3 cellular contexts compared by ENCODE assay signal in genomic region chr5:178605788-178606187, GRCh38.
TF ChIP-seq lines count a peak whose summit lies in the region.

No MANE protein-coding gene starts in this region.

TF ChIP-seq in liver, 16 proteins besides CTCF, POLR2A, EP300 and RAD21:
- TF ChIP-seq RXRA (IDR thresholded peaks at IDR 0.05) (peak in 1 of 2 donors; percentile 41), HNF4A (conservative IDR thresholded peaks at IDR 0.05) (peak; percentile 53 to 74), FOXA2 (IDR thresholded peaks at IDR 0.05) (no peak)

TF ChIP-seq in HepG2, 621 proteins besides CTCF, POLR2A, EP300 and RAD21:
- TF ChIP-seq SRSF4 (IDR thresholded peaks at IDR 0.05; ENCODE audit: low read depth, low read length, poor library complexity, severe bottlenecking) (no peak), ISX (CRISPR knock-in tag; conservative IDR thresholded peaks at IDR 0.05) (no peak), ZNF276 (CRISPR knock-in tag; IDR thresholded peaks at IDR 0.05; ENCODE audit: low read depth) (no peak), PBX2 (CRISPR knock-in tag; IDR thresholded peaks at IDR 0.05) (no peak), JARID2 (CRISPR knock-in tag; IDR thresholded peaks at IDR 0.05; ENCODE audit: insufficient replicate concordance) (no peak), ZNF850 (CRISPR knock-in tag; conservative IDR thresholded peaks at IDR 0.05) (no peak), KAT8 (CRISPR knock-in tag; IDR thresholded peaks at IDR 0.05) (no peak), ARID2 (CRISPR knock-in tag; IDR thresholded peaks at IDR 0.05; ENCODE audit: borderline replicate concordance) (no peak), MIER2 (CRISPR knock-in tag; IDR thresholded peaks at IDR 0.05) (no peak), MTA3 (CRISPR knock-in tag; IDR thresholded peaks at IDR 0.05) (no peak), PLRG1 (conservative IDR thresholded peaks at IDR 0.05) (no peak), ZFP36 (IDR thresholded peaks at IDR 0.05; ENCODE audit: borderline replicate concordance, low read depth, low read length, partially characterized antibody) (no peak), ZBTB38 (CRISPR knock-in tag; IDR thresholded peaks at IDR 0.05) (no peak), ATF7 (IDR thresholded peaks at IDR 0.05) (no peak), ATF7 (CRISPR knock-in tag; IDR thresholded peaks at IDR 0.05) (no peak), NFE2 (CRISPR knock-in tag; IDR thresholded peaks at IDR 0.05) (no peak), NFRKB (IDR thresholded peaks at IDR 0.05) (no peak)

TF ChIP-seq in GM12878, 131 proteins besides CTCF, POLR2A, EP300 and RAD21:
- TF ChIP-seq MLLT1 (IDR thresholded peaks at IDR 0.05) (no peak), YY1 (IDR thresholded peaks at IDR 0.05; ENCODE audit: low read depth, low read length) (no peak), ESRRA (IDR thresholded peaks at IDR 0.05; ENCODE audit: low read length) (no peak), ASH2L (IDR thresholded peaks at IDR 0.05; ENCODE audit: borderline replicate concordance, low read depth) (no peak), SMARCA5 (IDR thresholded peaks at IDR 0.05) (no peak), TCF7 (IDR thresholded peaks at IDR 0.05; ENCODE audit: borderline replicate concordance) (no peak), BMI1 (IDR thresholded peaks at IDR 0.05; ENCODE audit: borderline replicate concordance) (no peak), NR2C1 (IDR thresholded peaks at IDR 0.05) (no peak), EZH2 (IDR thresholded peaks at IDR 0.05; ENCODE audit: borderline replicate concordance, control insufficient read depth, low read depth, low read length) (no peak), HDAC6 (IDR thresholded peaks at IDR 0.05; ENCODE audit: unreplicated experiment) (no peak), ZSCAN29 (IDR thresholded peaks at IDR 0.05) (no peak)
- TF ChIP-seq, protein P1, sequence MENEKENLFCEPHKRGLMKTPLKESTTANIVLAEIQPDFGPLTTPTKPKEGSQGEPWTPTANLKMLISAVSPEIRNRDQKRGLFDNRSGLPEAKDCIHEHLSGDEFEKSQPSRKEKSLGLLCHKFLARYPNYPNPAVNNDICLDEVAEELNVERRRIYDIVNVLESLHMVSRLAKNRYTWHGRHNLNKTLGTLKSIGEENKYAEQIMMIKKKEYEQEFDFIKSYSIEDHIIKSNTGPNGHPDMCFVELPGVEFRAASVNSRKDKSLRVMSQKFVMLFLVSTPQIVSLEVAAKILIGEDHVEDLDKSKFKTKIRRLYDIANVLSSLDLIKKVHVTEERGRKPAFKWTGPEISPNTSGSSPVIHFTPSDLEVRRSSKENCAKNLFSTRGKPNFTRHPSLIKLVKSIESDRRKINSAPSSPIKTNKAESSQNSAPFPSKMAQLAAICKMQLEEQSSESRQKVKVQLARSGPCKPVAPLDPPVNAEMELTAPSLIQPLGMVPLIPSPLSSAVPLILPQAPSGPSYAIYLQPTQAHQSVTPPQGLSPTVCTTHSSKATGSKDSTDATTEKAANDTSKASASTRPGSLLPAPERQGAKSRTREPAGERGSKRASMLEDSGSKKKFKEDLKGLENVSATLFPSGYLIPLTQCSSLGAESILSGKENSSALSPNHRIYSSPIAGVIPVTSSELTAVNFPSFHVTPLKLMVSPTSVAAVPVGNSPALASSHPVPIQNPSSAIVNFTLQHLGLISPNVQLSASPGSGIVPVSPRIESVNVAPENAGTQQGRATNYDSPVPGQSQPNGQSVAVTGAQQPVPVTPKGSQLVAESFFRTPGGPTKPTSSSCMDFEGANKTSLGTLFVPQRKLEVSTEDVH (IDR thresholded peaks at IDR 0.05; ENCODE audit: low read depth, partially characterized antibody), result no peak
TF ChIP-seq in GM12878: peak in this region for 0.
